Comparison of ENCODE assay signal across 8 cellular contexts in genomic region chr2:90209009-90209408, GRCh38.
"Had no signal": no experiment of that assay in that cellular context is flagged by ENCODE, and none has a peak within 500 bp of the region (broad histone marks: within the 10 kb centered on the region; RNA-seq: fewer than 3 reads in every experiment).

No MANE protein-coding gene starts in this region.

- DNase-seq: GM23248, GOT3, H7, HFFc6 had no signal

- H3K27ac ChIP-seq: GM23248, HL-60 had no signal

- H2AFZ ChIP-seq: GM23248 had no signal

- H3K4me3 ChIP-seq: GM23248, HAP-1 had no signal

- ATAC-seq: HCT116, HepG2 had no signal

- H3K36me3 ChIP-seq: HAP-1 had no signal

- H3K9me3 ChIP-seq: HAP-1 had no signal

- H3K9ac ChIP-seq: GM23248 had no signal

- H3K4me1 ChIP-seq: HAP-1 had no signal
